Comparison of ENCODE assay signal across 1 cellular context in the genomic region with DNA sequence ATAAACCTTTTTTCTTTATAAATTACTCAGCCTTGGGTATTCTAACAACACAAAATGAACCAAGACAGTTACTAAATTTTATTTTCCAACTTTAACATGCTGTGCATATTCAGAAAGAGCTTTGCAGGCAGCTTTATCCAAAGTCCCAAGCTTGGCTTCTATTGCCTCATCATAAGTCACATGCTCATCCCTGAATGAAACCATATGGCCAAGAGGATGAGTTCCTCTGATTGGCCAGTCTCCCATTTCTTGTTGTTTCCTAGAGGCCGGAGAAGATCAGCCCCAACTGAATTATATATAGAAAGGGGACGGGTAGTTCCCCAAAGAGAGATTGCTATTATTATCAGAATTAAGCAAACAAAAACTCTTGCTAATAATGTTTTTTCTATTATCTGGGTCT.
TF ChIP-seq lines count a peak whose summit lies in the region.

No MANE protein-coding gene starts in this region.

TF ChIP-seq in SK-N-SH treated with all-trans-retinoic acid at 6 μM for 48 hours, 23 proteins besides CTCF, POLR2A, EP300 and RAD21 (continued from another document):
- TF ChIP-seq, protein P1, sequence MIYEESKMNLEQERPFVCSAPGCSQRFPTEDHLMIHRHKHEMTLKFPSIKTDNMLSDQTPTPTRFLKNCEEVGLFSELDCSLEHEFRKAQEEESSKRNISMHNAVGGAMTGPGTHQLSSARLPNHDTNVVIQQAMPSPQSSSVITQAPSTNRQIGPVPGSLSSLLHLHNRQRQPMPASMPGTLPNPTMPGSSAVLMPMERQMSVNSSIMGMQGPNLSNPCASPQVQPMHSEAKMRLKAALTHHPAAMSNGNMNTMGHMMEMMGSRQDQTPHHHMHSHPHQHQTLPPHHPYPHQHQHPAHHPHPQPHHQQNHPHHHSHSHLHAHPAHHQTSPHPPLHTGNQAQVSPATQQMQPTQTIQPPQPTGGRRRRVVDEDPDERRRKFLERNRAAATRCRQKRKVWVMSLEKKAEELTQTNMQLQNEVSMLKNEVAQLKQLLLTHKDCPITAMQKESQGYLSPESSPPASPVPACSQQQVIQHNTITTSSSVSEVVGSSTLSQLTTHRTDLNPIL (CRISPR knock-in tag; IDR thresholded peaks at IDR 0.05; ENCODE audit: low read depth) = no peak
- no peak for TF ChIP-seq SNAI2 (CRISPR knock-in tag; IDR thresholded peaks at IDR 0.05)
- TF ChIP-seq BACH2 (CRISPR knock-in tag; IDR thresholded peaks at IDR 0.05; ENCODE audit: borderline replicate concordance) = no peak
- TF ChIP-seq ZNF565 (CRISPR knock-in tag; conservative IDR thresholded peaks at IDR 0.05; ENCODE audit: low read depth) = no peak
- TF ChIP-seq ZFP30 (CRISPR knock-in tag; IDR thresholded peaks at IDR 0.05) = no peak
- no peak for TF ChIP-seq PPARA (CRISPR knock-in tag; IDR thresholded peaks at IDR 0.05; ENCODE audit: borderline replicate concordance)
